15 cellular contexts compared by ENCODE assay signal in genomic region chr4:77226939-77227705, GRCh38.
DNase-seq lines count a peak whose midpoint lies in the region; ATAC-seq, FAIRE-seq and TF ChIP-seq lines count a peak whose summit lies in the region.
"Had no signal": no experiment of that assay in that cellular context is flagged by ENCODE, and none has a peak within 500 bp of the region (broad histone marks: within the 10 kb centered on the region; RNA-seq: fewer than 3 reads in every experiment).

No MANE protein-coding gene starts in this region.

- H3F3A ChIP-seq in PC-9 (ENCODE audit: insufficient read depth, low read depth), result no peaks in the 10 kb centered on the region

- peaks cover 6% of the 10 kb centered on the region; the same call in 1 of the 2 replicates for H3K4me1 ChIP-seq in PC-9 (replicated peaks; ENCODE audit: insufficient read depth)
- H3K4me1 ChIP-seq: A549 had no signal

- H3K4me1 Mint-ChIP-seq in nephron, result peaks cover 26% of the 10 kb centered on the region
- H3K4me1 Mint-ChIP-seq: CD8-positive, alpha-beta memory T cell had no signal

- no TSS peak for BruUV-seq in PC-9 (replicated peaks; lab: Mats Ljungman, UMichigan)

- peak overlapping the region; percentile 34; the same call in 1 of the 2 replicates for H3K4me2 ChIP-seq in PC-9
- H3K4me2 ChIP-seq: A549, BLaER1 had no signal

- no peaks in the 10 kb centered on the region for H3K79me2 ChIP-seq in PC-9 (ENCODE audit: low read depth)

- H2AFZ ChIP-seq in PC-9, result no peak overlapping the region

- ATAC-seq in GM21737 (IDR thresholded peaks at IDR 0.05; ENCODE audit: unreplicated experiment), result no peak
- ATAC-seq in omental fat pad (ENCODE audit: low FRiP score), result no peak
- ATAC-seq: A549, HepG2 had no signal

- no peaks in the 10 kb centered on the region for H3K9me3 ChIP-seq in PC-9 (ENCODE audit: insufficient read depth, low read depth)
- H3K9me3 ChIP-seq: A549, Caco-2 had no signal

- H3K27ac ChIP-seq in PC-9, result no peak overlapping the region
- H3K27ac ChIP-seq: A549, BLaER1 had no signal

- intact Hi-C loops in PC-9 (cut with micrococcal nuclease; ENCODE audit: unreplicated experiment), result no loop called here

- no peaks in the 10 kb centered on the region for H3K36me3 Mint-ChIP-seq in nephron (ENCODE audit: low read depth)

- POLR2A ChIA-PET in PC-9 (lab: Charles Lee; ENCODE audit: unreplicated experiment), result no interaction called here

- H3K4me3 ChIP-seq in PC-9, result peak overlapping the region; percentile 5; the same call in 1 of the 2 replicates
- H3K4me3 ChIP-seq: A549, BLaER1 had no signal

- no peaks in the 10 kb centered on the region for H3K27me3 ChIP-seq in PC-9 (ENCODE audit: insufficient read depth, low read depth)
- H3K27me3 ChIP-seq: BLaER1 had no signal

- H3K27ac Mint-ChIP-seq in nephron, result peak overlapping the region; percentile 71 to 90 (median 86)
- H3K27ac Mint-ChIP-seq: H9 had no signal

- no peak for FAIRE-seq in GM19239 (lab: Jason Lieb, UNC)
- FAIRE-seq: A549, HepG2 had no signal

- TF ChIP-seq CTCF in PC-9 (conservative IDR thresholded peaks at IDR 0.05) (no peak), nephron (IDR thresholded peaks at IDR 0.05; ENCODE audit: unreplicated experiment in 3 of 3) (no peak), omental fat pad (IDR thresholded peaks at IDR 0.05) (no peak)

- CTCF ChIA-PET in PC-9 (lab: Charles Lee), result interaction anchor here (0.7 kb wide), 1 partner anchor 138 kb away, joined by 3 read pairs; no protein-coding TSS in a partner anchor

- no peaks in the 10 kb centered on the region for H3K9me2 ChIP-seq in PC-9 (ENCODE audit: insufficient read depth)

- H3K27me3 Mint-ChIP-seq in nephron (ENCODE audit: low read depth), result no peaks in the 10 kb centered on the region

- DNase-seq in ELF-1 (ENCODE audit: low read depth, low spot score), result peak; percentile 23
- DNase-seq in PC-9, result peak in 1 of 2 experiments; percentile 61
- DNase-seq in GM19239 (ENCODE audit: insufficient read length, low spot score), result no peak
- DNase-seq in omental fat pad (ENCODE audit: low spot score), result no peak
- DNase-seq in NOMO-1 (lab: John Stamatoyannopoulos, UW; ENCODE audit: unreplicated experiment in 2 of 2), result no peak
- DNase-seq: Caco-2; CD8-positive, alpha-beta memory T cell; DND-41; GOT3; H9 had no signal

- H3K4me3 Mint-ChIP-seq in nephron, result no peak overlapping the region
- H3K4me3 Mint-ChIP-seq: CD8-positive, alpha-beta memory T cell; H9 had no signal

- no peaks in the 10 kb centered on the region for H3K9me3 Mint-ChIP-seq in nephron
- H3K9me3 Mint-ChIP-seq: H9 had no signal

- H4K20me1 ChIP-seq in PC-9 (ENCODE audit: insufficient read depth), result no peaks in the 10 kb centered on the region
- H4K20me1 ChIP-seq: BLaER1 had no signal

- no peaks in the 10 kb centered on the region for H3K36me3 ChIP-seq in PC-9 (ENCODE audit: low read depth)
- H3K36me3 ChIP-seq: BLaER1 had no signal
